In genomic region chr15:88664151-88664778, GRCh38 we compare ENCODE assay signal across 8 cellular contexts. TPM values are rescaled to one million over a fixed set of nuclear protein-coding genes. Genes with fewer than 3 reads are reported as not detected.
DNase-seq lines count a peak whose midpoint lies in the region; ATAC-seq and TF ChIP-seq lines count a peak whose summit lies in the region.

No MANE protein-coding gene starts in this region.

- WGBS in mesendoderm (ENCODE audit: extremely low coverage, insufficient coverage, low lambda C conversion rate): no CpG with 5 or more reads among the region's 7 CpGs

- no peak overlapping the region for H2BK120ac ChIP-seq in mesendoderm (ENCODE audit: low read depth, low read length)

- peak; percentile 21 for DNase-seq in MM.1S
- DNase-seq in activated naive CD8-positive, alpha-beta T cell treated with anti-CD3 and anti-CD28 coated beads, Interleukin-2, amount 50 U/mL, for 24 hours: no peak
- DNase-seq in mesendoderm: peak; percentile 42
- no peak for DNase-seq in NCI-H1694 treated with DMSO at 0.1 percent for 48 hours (lab: John Stamatoyannopoulos, UW)
- DNase-seq in HuH-7.5 (ENCODE audit: low spot score): no peak

- H3K18ac ChIP-seq in mesendoderm (ENCODE audit: low read length): no peak overlapping the region

- H3K36me3 Mint-ChIP-seq in activated naive CD8-positive, alpha-beta T cell treated with anti-CD3 and anti-CD28 coated beads, Interleukin-2, amount 50 U/mL, for 24 hours (ENCODE audit: low read depth): no peaks in the 10 kb centered on the region

- no peaks in the 10 kb centered on the region for H3F3A ChIP-seq in DOHH2 (ENCODE audit: control insufficient read depth, insufficient read depth)
- H3F3A ChIP-seq in MM.1S (ENCODE audit: insufficient read depth, low read length): no peaks in the 10 kb centered on the region

- no peak overlapping the region for H3K4me3 ChIP-seq in DOHH2 (ENCODE audit: low read length)
- H3K4me3 ChIP-seq in MM.1S (ENCODE audit: low read length): no peak overlapping the region
- no peak overlapping the region for H3K4me3 ChIP-seq in mesendoderm (ENCODE audit: low read length)

- peak; percentile 89 for ATAC-seq in activated naive CD8-positive, alpha-beta T cell treated with anti-CD3 and anti-CD28 coated beads, Interleukin-2, amount 50 U/mL, for 24 hours
- ATAC-seq in HG03571 (IDR thresholded peaks at IDR 0.05; ENCODE audit: unreplicated experiment) (no peak), GM21515 (IDR thresholded peaks at IDR 0.05; ENCODE audit: unreplicated experiment) (no peak)

- H4K20me1 ChIP-seq in DOHH2 (ENCODE audit: control insufficient read depth, insufficient read depth, low read depth, low read length) (no peaks in the 10 kb centered on the region), MM.1S (ENCODE audit: insufficient read depth, low read length) (no peaks in the 10 kb centered on the region)

- no peaks in the 10 kb centered on the region for H3K4me1 ChIP-seq in DOHH2 (ENCODE audit: control insufficient read depth, low read length)
- no peaks in the 10 kb centered on the region for H3K4me1 ChIP-seq in MM.1S (ENCODE audit: low read length)
- H3K4me1 ChIP-seq in mesendoderm (ENCODE audit: control insufficient read depth, low read depth, low read length): no peaks in the 10 kb centered on the region

- no peaks in the 10 kb centered on the region for H3K36me3 ChIP-seq in DOHH2 (ENCODE audit: control insufficient read depth, low read length)
- H3K36me3 ChIP-seq in MM.1S (replicated peaks; ENCODE audit: insufficient read depth, low read length): no peaks in the 10 kb centered on the region
- H3K36me3 ChIP-seq in mesendoderm (ENCODE audit: control insufficient read depth, insufficient read depth, low read length): no peaks in the 10 kb centered on the region

- H3K9ac ChIP-seq in MM.1S (ENCODE audit: low read length) (no peak overlapping the region), mesendoderm (ENCODE audit: low read length) (no peak overlapping the region)

- H3K4ac ChIP-seq in mesendoderm (ENCODE audit: low read depth, low read length): no peak overlapping the region

- peak; percentile 58 for TF ChIP-seq CTCF in DOHH2 (IDR thresholded peaks at IDR 0.05; ENCODE audit: low read depth, low read length, poor library complexity, severe bottlenecking)
- TF ChIP-seq CTCF in MM.1S (IDR thresholded peaks at IDR 0.05; ENCODE audit: low read length): peak; percentile 35

- H3K9me3 ChIP-seq in DOHH2 (ENCODE audit: control insufficient read depth, insufficient read depth, low read length): no peaks in the 10 kb centered on the region
- no peaks in the 10 kb centered on the region for H3K9me3 ChIP-seq in MM.1S (replicated peaks; ENCODE audit: insufficient read depth, low read length)

- H3K27me3 Mint-ChIP-seq in activated naive CD8-positive, alpha-beta T cell treated with anti-CD3 and anti-CD28 coated beads, Interleukin-2, amount 50 U/mL, for 24 hours: peaks cover 5% of the 10 kb centered on the region

- no peak overlapping the region for H3K4me2 ChIP-seq in DOHH2 (ENCODE audit: low read length)
- no peak overlapping the region for H3K4me2 ChIP-seq in MM.1S (ENCODE audit: low read depth, low read length)
- H3K4me2 ChIP-seq in mesendoderm (ENCODE audit: low read length): no peak overlapping the region

- no peak overlapping the region for H2BK15ac ChIP-seq in mesendoderm (replicated peaks; ENCODE audit: low read depth)

- no peak overlapping the region for H2AFZ ChIP-seq in MM.1S (ENCODE audit: low read length)

- H2BK5ac ChIP-seq in mesendoderm (ENCODE audit: low read length): no peak overlapping the region

- no peak overlapping the region for H3K4me3 Mint-ChIP-seq in activated naive CD8-positive, alpha-beta T cell treated with anti-CD3 and anti-CD28 coated beads, Interleukin-2, amount 50 U/mL, for 24 hours

- H3K56ac ChIP-seq in mesendoderm (ENCODE audit: low read length): no peak overlapping the region

- peak overlapping the region; percentile 12 for H3K27ac Mint-ChIP-seq in activated naive CD8-positive, alpha-beta T cell treated with anti-CD3 and anti-CD28 coated beads, Interleukin-2, amount 50 U/mL, for 24 hours

- H3K79me2 ChIP-seq in DOHH2 (ENCODE audit: control insufficient read depth, low read length) (no peaks in the 10 kb centered on the region), MM.1S (ENCODE audit: low read length) (no peaks in the 10 kb centered on the region), mesendoderm (ENCODE audit: control insufficient read depth, insufficient read depth, low read length) (no peaks in the 10 kb centered on the region)

- H3K23ac ChIP-seq in mesendoderm (ENCODE audit: low read length): no peak overlapping the region

- H3K4me1 Mint-ChIP-seq in activated naive CD8-positive, alpha-beta T cell treated with anti-CD3 and anti-CD28 coated beads, Interleukin-2, amount 50 U/mL, for 24 hours: peaks cover 28% of the 10 kb centered on the region

- H3K9me2 ChIP-seq in DOHH2 (replicated peaks; ENCODE audit: control insufficient read depth, low read length) (no peaks in the 10 kb centered on the region), MM.1S (replicated peaks; ENCODE audit: insufficient read depth, low read length) (no peaks in the 10 kb centered on the region)

- no peak overlapping the region for H4K8ac ChIP-seq in mesendoderm (ENCODE audit: low read depth, low read length)

- H3K27ac ChIP-seq in DOHH2 (ENCODE audit: low read depth, low read length) (no peak overlapping the region), MM.1S (ENCODE audit: low read length) (no peak overlapping the region), mesendoderm (ENCODE audit: low read depth, low read length) (no peak overlapping the region)

- H2AK5ac ChIP-seq in mesendoderm (ENCODE audit: low read length): no peak overlapping the region

- H3K79me1 ChIP-seq in mesendoderm (ENCODE audit: low read length): no peaks in the 10 kb centered on the region

- H3K27me3 ChIP-seq in DOHH2 (ENCODE audit: control insufficient read depth, low read length) (no peaks in the 10 kb centered on the region), MM.1S (replicated peaks; ENCODE audit: insufficient read depth, low read length) (no peaks in the 10 kb centered on the region), mesendoderm (ENCODE audit: insufficient read depth, low read length, poor library complexity) (no peaks in the 10 kb centered on the region)

- no peak overlapping the region for H4K5ac ChIP-seq in mesendoderm (ENCODE audit: low read length)

- H3K9me3 Mint-ChIP-seq in activated naive CD8-positive, alpha-beta T cell treated with anti-CD3 and anti-CD28 coated beads, Interleukin-2, amount 50 U/mL, for 24 hours: no peaks in the 10 kb centered on the region

RNA-seq across cellular contexts. Expression of gene ISG20, which starts 25.4 kb away (rescaled TPM):
- polyA plus RNA-seq in mesendoderm (2013, experiment 1 of 2): 2.1 TPM
- polyA plus RNA-seq in mesendoderm (2013, experiment 2 of 2): 2.6 TPM

RNA-seq across cellular contexts. Expression of gene AEN, which starts 43.1 kb away (rescaled TPM):
- polyA plus RNA-seq in mesendoderm (2013, experiment 1 of 2): 53.8 TPM
- polyA plus RNA-seq in mesendoderm (2013, experiment 2 of 2): 56.0 TPM

Comparison
In these comparisons a context has a peak if more than half of its experiments do, and no peak if none do; other contexts are left out.
1. DNase-seq: peak in MM.1S (single experiment) and mesendoderm (single experiment); none in activated naive CD8-positive, alpha-beta T cell treated with anti-CD3 and anti-CD28 coated beads, Interleukin-2, amount 50 U/mL, for 24 hours (single experiment), NCI-H1694 treated with DMSO at 0.1 percent for 48 hours (single experiment) and HuH-7.5 (single experiment).